9 cellular contexts compared by ENCODE assay signal in genomic region chr4:140720387-140721087, GRCh38. TPM values are rescaled to one million over a fixed set of nuclear protein-coding genes. Genes with fewer than 3 reads are reported as not detected.
DNase-seq lines count a peak whose midpoint lies in the region; ATAC-seq and TF ChIP-seq lines count a peak whose summit lies in the region.
"Had no signal": no experiment of that assay in that cellular context is flagged by ENCODE, and none has a peak within 500 bp of the region (broad histone marks: within the 10 kb centered on the region; RNA-seq: fewer than 3 reads in every experiment).

No MANE protein-coding gene starts in this region.

- peaks cover 2% of the 10 kb centered on the region for H3K27me3 ChIP-seq in osteoblast (ENCODE audit: insufficient read depth, low read length)

- POLR2A ChIA-PET in T-cell (lab: Charles Lee): no interaction called here

- no peak overlapping the region for H3K27ac ChIP-seq in osteoblast (ENCODE audit: low read depth, low read length)

- no peaks in the 10 kb centered on the region for H3K9me3 Mint-ChIP-seq in T-cell
- no peaks in the 10 kb centered on the region for H3K9me3 Mint-ChIP-seq in osteocyte (ENCODE audit: unreplicated experiment)

- H3K36me3 ChIP-seq in osteoblast (ENCODE audit: insufficient read depth, low read length): no peaks in the 10 kb centered on the region

- no peaks in the 10 kb centered on the region for H3K9me3 ChIP-seq in osteoblast (ENCODE audit: low read depth, low read length)

- peaks cover 24% of the 10 kb centered on the region for H3K79me2 ChIP-seq in osteoblast (ENCODE audit: insufficient read depth, low read length)

- H3K36me3 Mint-ChIP-seq in T-cell (no peaks in the 10 kb centered on the region), osteocyte (ENCODE audit: unreplicated experiment) (no peaks in the 10 kb centered on the region)

- H3K4me1 Mint-ChIP-seq in T-cell (peaks cover 11 to 26% (median 15%) of the 10 kb centered on the region in 3 donors), osteocyte (ENCODE audit: unreplicated experiment) (peaks cover 44% of the 10 kb centered on the region)

- TF ChIP-seq CTCF in osteoblast (IDR thresholded peaks at IDR 0.05; ENCODE audit: extremely low read depth, low read depth, low read length): no peak
- no peak for TF ChIP-seq CTCF in osteocyte (IDR thresholded peaks at IDR 0.05)

- CTCF ChIA-PET in T-cell (lab: Charles Lee): no interaction called here

- H3K4me3 Mint-ChIP-seq in T-cell (peak overlapping the region; percentile 60 to 70 (median 64)), osteocyte (ENCODE audit: unreplicated experiment) (no peak overlapping the region)

- H3K27ac Mint-ChIP-seq in T-cell (peak overlapping the region in 1 of 2 donors; percentile 55), osteocyte (ENCODE audit: unreplicated experiment) (no peak overlapping the region)

- peak overlapping the region; percentile 27 for H3K4me2 ChIP-seq in osteoblast (ENCODE audit: insufficient read depth, low read length)

- H3K4me1 ChIP-seq in osteoblast (ENCODE audit: insufficient read depth, low read length): peaks cover 18% of the 10 kb centered on the region

- ATAC-seq in GM18873 (IDR thresholded peaks at IDR 0.05; ENCODE audit: low FRiP score, unreplicated experiment) (peak; percentile 35), HG02610 (IDR thresholded peaks at IDR 0.05; ENCODE audit: unreplicated experiment) (peak; percentile 42), T-cell (replicated peaks in 1 of 4) (no peak), HG02970 (IDR thresholded peaks at IDR 0.05; ENCODE audit: low FRiP score, unreplicated experiment) (no peak)
- ATAC-seq: HCT116 had no signal

- H3K4me3 ChIP-seq in osteoblast (ENCODE audit: insufficient read depth, low read length): peak overlapping the region; percentile 27

- H2AFZ ChIP-seq in osteoblast (ENCODE audit: low read length): peak overlapping the region; percentile 32

- H3K27me3 Mint-ChIP-seq in T-cell: no peaks in the 10 kb centered on the region
- no peaks in the 10 kb centered on the region for H3K27me3 Mint-ChIP-seq in osteocyte (ENCODE audit: unreplicated experiment)

- DNase-seq in T-cell (no peak), osteoblast (ENCODE audit: insufficient read length, low spot score, missing footprints) (no peak), osteocyte (ENCODE audit: extremely low spot score, unreplicated experiment) (no peak)
- DNase-seq in activated CD8-positive, alpha-beta memory T cell treated with anti-CD3 and anti-CD28 coated beads for 24 hours: no peak
- no peak for DNase-seq in activated effector memory CD4-positive, alpha-beta T cell treated with Interleukin-2 at 50 U/mL for 16 hours

- peaks cover 20% of the 10 kb centered on the region for H4K20me1 ChIP-seq in osteoblast (ENCODE audit: insufficient read depth, low read length)

RNA-seq across cellular contexts. Expression of gene TBC1D9, which starts 35.6 kb away (rescaled TPM):
- total RNA-seq in T-cell (1 to 10 TPM in 3 of 5 donors, under 1 TPM in 2; 0.56 to 4.2 (median 1.2) TPM), osteoblast (19.4 and 19.5 TPM in 2 replicates), osteocyte (38.8 and 39.4 TPM in 2 replicates)

Comparison
In these comparisons a context has a peak if more than half of its experiments do, and no peak if none do; other contexts are left out.
1. ATAC-seq: peak in GM18873 (single experiment) and HG02610 (single experiment); none in T-cell (0 of 4) and HG02970 (single experiment).